23 cellular contexts compared by ENCODE assay signal in the genomic region with DNA sequence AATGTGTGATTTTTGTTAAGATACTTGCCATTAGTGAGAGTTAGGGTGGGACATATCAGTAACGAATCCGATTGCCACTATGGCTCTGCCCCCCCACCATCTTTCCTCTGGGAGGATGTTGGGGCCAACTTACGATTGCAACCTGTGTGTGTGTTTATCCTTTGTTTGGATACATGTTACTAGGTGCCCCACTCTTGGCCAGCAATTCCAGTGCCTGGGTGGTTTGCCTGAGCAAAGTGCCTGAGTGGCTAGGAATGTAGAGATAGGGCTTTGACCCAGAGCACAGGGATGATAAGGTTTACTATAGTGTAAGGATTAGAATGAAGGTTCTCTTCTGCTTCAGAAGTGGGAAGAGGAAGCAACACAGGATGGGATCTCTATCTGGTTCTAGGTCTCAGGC.
DNase-seq lines count a peak whose midpoint lies in the region; ATAC-seq and TF ChIP-seq lines count a peak whose summit lies in the region.
"Had no signal": no experiment of that assay in that cellular context is flagged by ENCODE, and none has a peak within 500 bp of the region (broad histone marks: within the 10 kb centered on the region; RNA-seq: fewer than 3 reads in every experiment).

No MANE protein-coding gene starts in this region.

- peak overlapping the region; percentile 53 to 87 for H3K27ac ChIP-seq in breast epithelium
- H3K27ac ChIP-seq in psoas muscle = peak overlapping the region; percentile 10
- H3K27ac ChIP-seq: adrenal gland, KMS-11, transverse colon had no signal

- intact Hi-C loops in breast epithelium (cut with DNase I; ENCODE audit: low total_unique reads) (no loop called here), left ventricle myocardium superior (cut with micrococcal nuclease) (no loop called here), psoas muscle (cut with DNase I) (no loop called here), posterior vena cava (cut with DNase I) (no loop called here)

- H3K27me3 ChIP-seq in breast epithelium = no peaks in the 10 kb centered on the region
- no peaks in the 10 kb centered on the region for H3K27me3 ChIP-seq in psoas muscle (ENCODE audit: insufficient read depth in 3 of 3, low read length in 2 of 3)
- H3K27me3 ChIP-seq: adrenal gland, transverse colon had no signal

- H3K36me3 ChIP-seq in breast epithelium (no peaks in the 10 kb centered on the region), psoas muscle (ENCODE audit: insufficient read depth in 1 of 2, low read depth in 1 of 2) (peaks cover 2 to 44% of the 10 kb centered on the region in 2 donors)
- H3K36me3 ChIP-seq: adrenal gland, transverse colon had no signal

- H3K4me1 ChIP-seq in breast epithelium = no peaks in the 10 kb centered on the region
- H3K4me1 ChIP-seq in psoas muscle = peaks cover 22% of the 10 kb centered on the region
- H3K4me1 ChIP-seq: adrenal gland, transverse colon had no signal

- no peak for TF ChIP-seq POLR2A in breast epithelium (IDR thresholded peaks at IDR 0.05)

- H3K4me3 ChIP-seq in breast epithelium (peak overlapping the region in 1 of 3 donors; percentile 33), psoas muscle (no peak overlapping the region)
- H3K4me3 ChIP-seq: adrenal gland, transverse colon had no signal

- ATAC-seq in left ventricle myocardium superior (peak; percentile 100), psoas muscle (peak in 3 of 4 donors; percentile 48 to 63 (median 57)), GM21786 (IDR thresholded peaks at IDR 0.05; ENCODE audit: unreplicated experiment) (no peak), GM21825 (IDR thresholded peaks at IDR 0.05; ENCODE audit: unreplicated experiment) (no peak)

- DNase-seq in HuH-7 (ENCODE audit: low spot score) (peak; percentile 15), breast epithelium (ENCODE audit: low spot score in 2 of 2) (peak in 1 of 2 donors; percentile 68), left ventricle myocardium superior (peak; percentile 68), psoas muscle (no peak), posterior vena cava (ENCODE audit: low spot score) (no peak)
- no peak for DNase-seq in activated T-cell treated with anti-CD3 and anti-CD28 coated beads, Interleukin-2, amount 50 U/mL, for 48 hours
- DNase-seq: activated CD4-positive, CD25-positive, alpha-beta regulatory T cell; activated CD8-positive, alpha-beta memory T cell treated with anti-CD3 and anti-CD28 coated beads for 24 hours; adrenal gland; CD4-positive, alpha-beta memory T cell; central memory CD4-positive, alpha-beta T cell; DND-41; erythroblast; H9; head of caudate nucleus; NCI-H1105 treated with DMSO at 0.1 percent for 48 hours; NCI-H526 treated with DMSO at 0.1 percent for 48 hours; nephron progenitor cell; stimulated activated naive CD4-positive, alpha-beta T cell; transverse colon had no signal

- H3K9me3 ChIP-seq in breast epithelium (no peaks in the 10 kb centered on the region), psoas muscle (no peaks in the 10 kb centered on the region)
- H3K9me3 ChIP-seq: adrenal gland, transverse colon had no signal

- TF ChIP-seq CTCF in breast epithelium (IDR thresholded peaks at IDR 0.05) (no peak), psoas muscle (IDR thresholded peaks at IDR 0.05) (no peak)

- WGBS in psoas muscle, 3 donors = 45 to 52% (median 46%) methylated on average over 3 of the region's 3 CpGs

Comparison
In these comparisons a context has a peak if more than half of its experiments do, and no peak if none do; other contexts are left out.
1. DNase-seq: peak in HuH-7 (single experiment) and left ventricle myocardium superior (single experiment); none in psoas muscle (0 of 2), activated T-cell treated with anti-CD3 and anti-CD28 coated beads, Interleukin-2, amount 50 U/mL, for 48 hours (0 of 2) and posterior vena cava (single experiment).
2. ATAC-seq: peak in left ventricle myocardium superior (single experiment) and psoas muscle (3 of 4); none in GM21786 (single experiment) and GM21825 (single experiment).